ENCODE assay signal across 20 cellular contexts in genomic region chr18:76988827-76989646, GRCh38.
DNase-seq lines count a peak whose midpoint lies in the region; ATAC-seq and TF ChIP-seq lines count a peak whose summit lies in the region.
"Had no signal": no experiment of that assay in that cellular context is flagged by ENCODE, and none has a peak within 500 bp of the region (broad histone marks: within the 10 kb centered on the region; RNA-seq: fewer than 3 reads in every experiment).

No MANE protein-coding gene starts in this region.

- CTCF ChIA-PET in RWPE1 (lab: Yijun Ruan, JAX): no interaction called here

- DNase-seq in pons (ENCODE audit: low spot score) (peak; percentile 6), RWPE1 (ENCODE audit: low spot score) (no peak)
- DNase-seq: activated B cell treated with CpG ODN at 0.5 μM for 24 hours; activated effector memory CD4-positive, alpha-beta T cell treated with Interleukin-2 at 50 U/mL for 16 hours; AML-193; effector CD4-positive, alpha-beta T cell; EL; HCEC 1CT; left lung; NCI-H187 treated with DMSO at 0.1 percent for 48 hours; NCI-H226; PC-3; SJCRH30; T-helper 17 cell; tibial artery had no signal

- TF ChIP-seq CTCF in RWPE1 (conservative IDR thresholded peaks at IDR 0.05; ENCODE audit: low read depth): no peak

- H3K27ac ChIP-seq in cingulate gyrus (ENCODE audit: low read depth, low read length) (peak overlapping the region; percentile 29), RWPE1 (no peak overlapping the region)
- H3K27ac ChIP-seq: SJCRH30, tibial artery had no signal

- POLR2A ChIA-PET in RWPE1 (lab: Yijun Ruan, JAX; ENCODE audit: low non-redundant PET): no interaction called here

- ATAC-seq in GM18502 (IDR thresholded peaks at IDR 0.05; ENCODE audit: poor library complexity, unreplicated experiment) (peak; percentile 40), GM21526 (IDR thresholded peaks at IDR 0.05; ENCODE audit: low FRiP score, unreplicated experiment) (peak; percentile 54), GM18861 (IDR thresholded peaks at IDR 0.05; ENCODE audit: unreplicated experiment) (no peak), HG03159 (IDR thresholded peaks at IDR 0.05; ENCODE audit: unreplicated experiment) (no peak)
- ATAC-seq: PC-3, T-helper 17 cell had no signal

Comparison
In these comparisons a context has a peak if more than half of its experiments do, and no peak if none do; other contexts are left out.
1. ATAC-seq: peak in GM18502 (single experiment) and GM21526 (single experiment); none in GM18861 (single experiment) and HG03159 (single experiment).